In genomic region chr6:30206799-30207618, GRCh38 we compare ENCODE assay signal across 11 cellular contexts. TPM values are rescaled to one million over a fixed set of nuclear protein-coding genes. Genes with fewer than 3 reads are reported as not detected.
A peak's percentile ranks its signal among the peaks of the same experiment; 100 is the strongest.
DNase-seq lines count a peak whose midpoint lies in the region; ATAC-seq, FAIRE-seq and TF ChIP-seq lines count a peak whose summit lies in the region.
"Had no signal": no experiment of that assay in that cellular context is flagged by ENCODE, and none has a peak within 500 bp of the region (broad histone marks: within the 10 kb centered on the region; RNA-seq: fewer than 3 reads in every experiment).

No MANE protein-coding gene starts in this region.

- H3K27ac ChIP-seq in H9 (ENCODE audit: insufficient read length, low read depth, low read length) (no peak overlapping the region), K562 (ENCODE audit: extremely low read depth, low read depth, low read length) (no peak overlapping the region), hepatocyte (peak overlapping the region; percentile 78)
- H3K27ac ChIP-seq: SK-N-MC had no signal

- no peak for TF ChIP-seq EP300 in K562 (IDR thresholded peaks at IDR 0.05; ENCODE audit: low read length)

- no peaks in the 10 kb centered on the region for H3K9me3 Mint-ChIP-seq in H9

- ATAC-seq in K562 (no peak), sciatic nerve (peak; percentile 93), GM18873 (IDR thresholded peaks at IDR 0.05; ENCODE audit: low FRiP score, unreplicated experiment) (no peak), HG03045 (IDR thresholded peaks at IDR 0.05; ENCODE audit: unreplicated experiment) (no peak)

- H2BK12ac ChIP-seq in H9 (ENCODE audit: insufficient read length, low read depth, low read length): no peak overlapping the region

- H4K91ac ChIP-seq in H9 (ENCODE audit: insufficient read length, low read depth, low read length): no peak overlapping the region

- H3K27me3 ChIP-seq in H9 (ENCODE audit: insufficient read depth, low read length) (no peaks in the 10 kb centered on the region), K562 (ENCODE audit: control insufficient read depth in 2 of 2, insufficient read depth in 2 of 2, low read length in 2 of 2) (peaks cover 12 to 28% of the 10 kb centered on the region in 2 experiments; a peak in 4 of 5 replicates), hepatocyte (no peaks in the 10 kb centered on the region)

- H3T11ph ChIP-seq in H9 (ENCODE audit: low read length): no peak overlapping the region

- H3K36me3 ChIP-seq in K562 (ENCODE audit: control insufficient read depth, insufficient read depth, low read length): no peaks in the 10 kb centered on the region
- no peaks in the 10 kb centered on the region for H3K36me3 ChIP-seq in hepatocyte (replicated peaks; ENCODE audit: insufficient read depth, low read depth)

- FAIRE-seq in K562 (lab: Jason Lieb, UNC): no peak

- H3K23me2 ChIP-seq in H9 (ENCODE audit: insufficient read length, low read depth, low read length, poor library complexity, severe bottlenecking): no peaks in the 10 kb centered on the region

- no peak overlapping the region for H3K56ac ChIP-seq in H9 (ENCODE audit: insufficient read length, low read depth, low read length)

- H3K27me3 Mint-ChIP-seq in H9 (ENCODE audit: low read depth): no peaks in the 10 kb centered on the region; the same call in 1 of the 2 replicates
- H3K27me3 Mint-ChIP-seq: progenitor cell of endocrine pancreas had no signal

- no peak overlapping the region for H4K5ac ChIP-seq in H9 (ENCODE audit: insufficient read length, low read depth, low read length)

- H3K4me1 ChIP-seq in H9 (ENCODE audit: insufficient read depth, low read length): peaks cover 18% of the 10 kb centered on the region; the same call in 1 of the 2 replicates
- H3K4me1 ChIP-seq in K562 (replicated peaks in 1 of 2; ENCODE audit: control insufficient read depth in 2 of 2, insufficient read depth in 2 of 2, low read length in 2 of 2): no peaks in the 10 kb centered on the region
- peaks cover 36% of the 10 kb centered on the region for H3K4me1 ChIP-seq in hepatocyte (ENCODE audit: insufficient read depth)

- no peak overlapping the region for H4K8ac ChIP-seq in H9 (replicated peaks; ENCODE audit: insufficient read length, low read depth, low read length)

- no peak overlapping the region for H2BK5ac ChIP-seq in H9 (ENCODE audit: insufficient read length, low read length)

- in situ Hi-C loops in K562 (cut with MboI): no loop called here

- no peaks in the 10 kb centered on the region for H3K9me3 ChIP-seq in H9 (ENCODE audit: control insufficient read depth, low read depth, low read length)
- H3K9me3 ChIP-seq in K562 (replicated peaks; ENCODE audit: control insufficient read depth, insufficient read depth, low read depth, low read length): no peaks in the 10 kb centered on the region
- no peaks in the 10 kb centered on the region for H3K9me3 ChIP-seq in hepatocyte (ENCODE audit: low read depth)

- no peak for TF ChIP-seq RAD21 in K562 (CRISPR knock-in tag; conservative IDR thresholded peaks at IDR 0.05 in 1 of 2, IDR thresholded peaks at IDR 0.05 in 1 of 2)

- H3K18ac ChIP-seq in H9 (ENCODE audit: insufficient read length, low read depth, low read length): no peak overlapping the region

- DNase-seq in H9 (peak; percentile 63), K562 (ENCODE audit: extremely low read depth in 1 of 4, low spot score in 3 of 4) (no peak), hepatocyte (ENCODE audit: low spot score) (peak; percentile 54), sciatic nerve (ENCODE audit: low spot score) (no peak), cerebellar nuclear complex (lab: John Stamatoyannopoulos, UW) (no peak)
- no peak for DNase-seq in effector CD8-positive, alpha-beta T cell (lab: John Stamatoyannopoulos, UW)

- TF ChIP-seq POLR2A in K562 (conservative IDR thresholded peaks at IDR 0.05): no peak

- H3K27ac Mint-ChIP-seq in H9: peak overlapping the region in 2 of 3 experiments; percentile 67 to 68; a peak in 3 of 7 replicates
- H3K27ac Mint-ChIP-seq: progenitor cell of endocrine pancreas had no signal

- H3K36me3 Mint-ChIP-seq in H9 (ENCODE audit: insufficient read depth in 1 of 3, low read depth in 3 of 3): peaks cover 0 to 9% (median 4%) of the 10 kb centered on the region in 3 experiments; a peak in 4 of 7 replicates

- H3K79me1 ChIP-seq in H9 (ENCODE audit: insufficient read depth, low read depth, low read length, poor library complexity, severe bottlenecking): peaks cover 10% of the 10 kb centered on the region

- H3K4me2 ChIP-seq in H9 (ENCODE audit: insufficient read depth, insufficient read length, low read length): no peak overlapping the region
- H3K4me2 ChIP-seq in K562 (ENCODE audit: insufficient read depth, low read length): no peak overlapping the region
- peak overlapping the region; percentile 65 for H3K4me2 ChIP-seq in hepatocyte

- POLR2A ChIA-PET in K562 (lab: Yijun Ruan, JAX): interaction anchor here (0.5 to 0.7 kb wide), 3 partner anchors 57 to 348 kb away, joined by 3 read pairs; no protein-coding TSS in a partner anchor

- H3K9me2 ChIP-seq in hepatocyte (replicated peaks; ENCODE audit: insufficient read depth): no peaks in the 10 kb centered on the region

- intact Hi-C loops in K562 (cut with micrococcal nuclease) (no loop called here), sciatic nerve (cut with DNase I) (no loop called here)

- no peak overlapping the region for H2BK120ac ChIP-seq in H9 (ENCODE audit: low read depth, low read length, poor library complexity, severe bottlenecking)

- H2BK20ac ChIP-seq in H9 (ENCODE audit: low read depth, low read length, poor library complexity, severe bottlenecking): no peak overlapping the region

- no peak overlapping the region for H3K14ac ChIP-seq in H9 (ENCODE audit: insufficient read depth, low read length)

- H3K23ac ChIP-seq in H9 (ENCODE audit: insufficient read length, low read depth, low read length): no peak overlapping the region

- WGBS in H9 (ENCODE audit: extremely low coverage, insufficient read length, low lambda C conversion rate): no CpG with 5 or more reads among the region's 11 CpGs
- WGBS in K562 (ENCODE audit: insufficient coverage, low coverage, missing lambda C conversion rate): 24% methylated on average over 11 of the region's 11 CpGs
- 32% methylated on average over 11 of the region's 11 CpGs for whole genome bisulfite sequencing in hepatocyte (ENCODE audit: low lambda C conversion rate, missing lambda C conversion rate)

- H3K4me3 ChIP-seq in K562: no peak overlapping the region
- H3K4me3 ChIP-seq in hepatocyte: no peak overlapping the region
- H3K4me3 ChIP-seq: SK-N-MC had no signal

- no peak for TF ChIP-seq CTCF in H9 (conservative IDR thresholded peaks at IDR 0.05)
- no peak for TF ChIP-seq CTCF in K562 (IDR thresholded peaks at IDR 0.05 in 2 of 3, conservative IDR thresholded peaks at IDR 0.05 in 1 of 3; ENCODE audit: insufficient read depth in 2 of 3, low read depth in 1 of 3, low read length in 3 of 3)
- TF ChIP-seq CTCF in hepatocyte (IDR thresholded peaks at IDR 0.05; ENCODE audit: poor library complexity): no peak

- 0 out of 5 replicates have a peak overlapping the region, but pooled peaks of 1 of the 2 experiments have one; percentile 13 for H3K4me3 Mint-ChIP-seq in H9

- peaks cover 45 to 58% of the 10 kb centered on the region in 2 experiments for H3K4me1 Mint-ChIP-seq in H9

- no peak overlapping the region for H2AK5ac ChIP-seq in H9 (ENCODE audit: insufficient read length, low read length)

- CTCF ChIA-PET in K562 (lab: Yijun Ruan, JAX; ENCODE audit: low intra/inter-chr PET ratio): no interaction called here

- H2BK15ac ChIP-seq in H9 (ENCODE audit: low read depth, low read length): no peak overlapping the region

- no TSS peak for BruUV-seq in K562 (replicated peaks; lab: Mats Ljungman, UMichigan)

- no peaks in the 10 kb centered on the region for H3K9me1 ChIP-seq in K562 (ENCODE audit: control insufficient read depth, insufficient read depth, low read length)

- no peak overlapping the region for H3K4ac ChIP-seq in H9 (ENCODE audit: low read depth, low read length)

- H4K20me1 ChIP-seq in H9 (ENCODE audit: control insufficient read depth, insufficient read depth, insufficient read length) (no peaks in the 10 kb centered on the region), K562 (replicated peaks; ENCODE audit: control insufficient read depth, insufficient read depth, low read length) (no peaks in the 10 kb centered on the region), hepatocyte (ENCODE audit: insufficient read depth, poor library complexity, severe bottlenecking) (peaks cover 67% of the 10 kb centered on the region)

- H2AFZ ChIP-seq in H9 (ENCODE audit: low read length): no peak overlapping the region
- no peak overlapping the region for H2AFZ ChIP-seq in K562 (ENCODE audit: low read depth, low read length)
- H2AFZ ChIP-seq in hepatocyte: no peak overlapping the region

- H3K9ac ChIP-seq in H9 (ENCODE audit: extremely low read depth, insufficient read length, low read length): no peak overlapping the region
- peak overlapping the region in 1 of 2 experiments; percentile 17; a peak in 1 of 4 replicates for H3K9ac ChIP-seq in K562 (ENCODE audit: insufficient read depth in 1 of 2, low read depth in 2 of 2, low read length in 2 of 2)

- H3K79me2 ChIP-seq in H9 (ENCODE audit: insufficient read depth, low read length) (peaks cover 7% of the 10 kb centered on the region; the same call in 1 of the 2 replicates), K562 (ENCODE audit: control insufficient read depth, insufficient read depth, low read length) (no peaks in the 10 kb centered on the region), hepatocyte (peaks cover 90% of the 10 kb centered on the region)

RNA-seq across cellular contexts. Expression of gene TRIM26, which starts 6.2 kb away (rescaled TPM):
- 33.9 and 35.8 TPM in 2 replicates for total RNA-seq in H9 (2021)
- 2.1 and 2.6 TPM in 2 replicates for total RNA-seq in K562 (2011; cell fraction: chromatin; rRNA removed; ENCODE audit: low replicate concordance)
- total RNA-seq in K562 (2011; cell fraction: nucleolus; rRNA removed): 1.1 and 1.2 TPM in 2 replicates
- 2.0 and 3.1 TPM in 2 replicates for total RNA-seq in K562 (2011; cell fraction: nucleoplasm; rRNA removed)
- 2.8 and 5.3 TPM in 2 replicates for total RNA-seq in K562 (2014; rRNA removed)
- 2.2 TPM in 2 replicates for total RNA-seq in K562 (2014; rRNA removed; fragmentation: Illumina TruSeq; extraction: Trizol)
- total RNA-seq in K562 (2015; rRNA removed; fragmentation: Illumina TruSeq; extraction: Trizol): 3.7 and 4.3 TPM in 2 replicates
- total RNA-seq in K562 (2021): 5.0 and 5.3 TPM in 2 replicates
- 1.4 and 2.0 TPM in 2 replicates for polyA plus RNA-seq in K562 (2011; rRNA removed)
- 1.1 and 1.2 TPM in 2 replicates for polyA plus RNA-seq in K562 (2011; cell fraction: cytosol; rRNA removed)
- 1.9 and 2.2 TPM in 2 replicates for polyA plus RNA-seq in K562 (2011; cell fraction: nucleus; rRNA removed)
- 3.4 and 3.5 TPM in 2 replicates for polyA plus RNA-seq in K562 (2012)
- 5.0 and 5.1 TPM in 2 replicates for polyA plus RNA-seq in K562 (2014; fragmentation: Illumina TruSeq; extraction: Trizol)
- 1 to 10 TPM in 1 of 2 experiments, under 1 TPM in 1; 0.80 to 1.1 TPM for polyA plus RNA-seq in K562 (2014; fragmentation: Nextera tagmentation; extraction: Ambion mirVana)
- 2.6 and 3.7 TPM in 2 replicates for polyA plus RNA-seq in K562 (2014; rRNA removed)
- polyA minus RNA-seq in K562 (2011; rRNA and poly(A)+ RNA removed): 1.2 and 1.3 TPM in 2 replicates
- 1.4 and 1.6 TPM in 2 replicates for polyA minus RNA-seq in K562 (2011; cell fraction: cytosol; rRNA and poly(A)+ RNA removed)
- 0.67 and 0.94 TPM in 2 replicates for polyA minus RNA-seq in K562 (2011; cell fraction: nucleus; rRNA and poly(A)+ RNA removed)
- total RNA-seq in hepatocyte: 37.2 and 42.3 TPM in 2 replicates
- polyA plus RNA-seq in hepatocyte: 27.2 and 29.3 TPM in 2 replicates
- total RNA-seq in sciatic nerve: 42.6 TPM

RNA-seq across cellular contexts. Expression of gene TRIM15, which starts 43.7 kb away (rescaled TPM):
- total RNA-seq in H9 (2021) (0.20 TPM in 1 of 2 replicates, not detected in the other), K562 (2014; rRNA removed) (2.3 and 2.6 TPM in 2 replicates), K562 (2014; rRNA removed; fragmentation: Illumina TruSeq; extraction: Trizol) (0.80 and 0.91 TPM in 2 replicates), K562 (2015; rRNA removed; fragmentation: Illumina TruSeq; extraction: Trizol) (0.34 and 0.83 TPM in 2 replicates), K562 (2021) (1.2 TPM in 2 replicates), hepatocyte (2.6 and 3.6 TPM in 2 replicates), sciatic nerve (not detected)
- total RNA-seq in K562 (2011; cell fraction: chromatin; rRNA removed; ENCODE audit: low replicate concordance): 0.30 TPM in 1 of 2 replicates, not detected in the other
- total RNA-seq in K562 (2011; cell fraction: nucleolus; rRNA removed): not detected in 2 replicates
- not detected in 2 replicates for total RNA-seq in K562 (2011; cell fraction: nucleoplasm; rRNA removed)
- polyA plus RNA-seq in K562 (2011; rRNA removed) (0.21 and 0.65 TPM in 2 replicates), K562 (2014; fragmentation: Illumina TruSeq; extraction: Trizol) (0.70 and 1.2 TPM in 2 replicates), K562 (2014; fragmentation: Nextera tagmentation; extraction: Ambion mirVana) (under 1 TPM; 0.06 to 0.15 TPM), K562 (2014; rRNA removed) (2.2 and 2.9 TPM in 2 replicates), hepatocyte (1.2 and 1.5 TPM in 2 replicates)
- 0.09 and 0.13 TPM in 2 replicates for polyA plus RNA-seq in K562 (2011; cell fraction: cytosol; rRNA removed)
- 0.98 and 1.8 TPM in 2 replicates for polyA plus RNA-seq in K562 (2011; cell fraction: nucleus; rRNA removed)
- 0.99 and 1.2 TPM in 2 replicates for polyA plus RNA-seq in K562 (2012)
- polyA minus RNA-seq in K562 (2011; rRNA and poly(A)+ RNA removed): 0.14 and 0.42 TPM in 2 replicates
- polyA minus RNA-seq in K562 (2011; cell fraction: cytosol; rRNA and poly(A)+ RNA removed): 1.6 TPM in 1 of 2 replicates, not detected in the other
- polyA minus RNA-seq in K562 (2011; cell fraction: nucleus; rRNA and poly(A)+ RNA removed): 0.54 and 0.89 TPM in 2 replicates
- total RNA-seq: progenitor cell of endocrine pancreas, ureter had no signal

RNA-seq across cellular contexts. Expression of gene TRIM10, which starts 46.0 kb away (rescaled TPM):
- total RNA-seq in H9 (2021) (0.07 and 0.09 TPM in 2 replicates), K562 (2014; rRNA removed) (0.36 and 0.61 TPM in 2 replicates), K562 (2014; rRNA removed; fragmentation: Illumina TruSeq; extraction: Trizol) (0.65 and 0.73 TPM in 2 replicates), K562 (2015; rRNA removed; fragmentation: Illumina TruSeq; extraction: Trizol) (0.36 and 0.38 TPM in 2 replicates), K562 (2021) (0.58 and 0.86 TPM in 2 replicates), hepatocyte (0.12 and 0.27 TPM in 2 replicates), sciatic nerve (0.62 TPM)
- total RNA-seq in K562 (2011; cell fraction: chromatin; rRNA removed; ENCODE audit: low replicate concordance): 0.07 TPM in 1 of 2 replicates, not detected in the other
- not detected in 2 replicates for total RNA-seq in K562 (2011; cell fraction: nucleolus; rRNA removed)
- 0.15 TPM in 1 of 2 replicates, not detected in the other for total RNA-seq in K562 (2011; cell fraction: nucleoplasm; rRNA removed)
- polyA plus RNA-seq in K562 (2011; rRNA removed) (0.26 and 0.31 TPM in 2 replicates), K562 (2014; fragmentation: Illumina TruSeq; extraction: Trizol) (0.74 and 0.83 TPM in 2 replicates), K562 (2014; fragmentation: Nextera tagmentation; extraction: Ambion mirVana) (under 1 TPM; 0.15 to 0.36 TPM), K562 (2014; rRNA removed) (0.90 and 1.00 TPM in 2 replicates), hepatocyte (0.16 and 1.1 TPM in 2 replicates)
- 0.09 and 0.19 TPM in 2 replicates for polyA plus RNA-seq in K562 (2011; cell fraction: cytosol; rRNA removed)
- 0.40 and 0.62 TPM in 2 replicates for polyA plus RNA-seq in K562 (2011; cell fraction: nucleus; rRNA removed)
- 0.55 and 0.68 TPM in 2 replicates for polyA plus RNA-seq in K562 (2012)
- 0.09 and 0.14 TPM in 2 replicates for polyA minus RNA-seq in K562 (2011; rRNA and poly(A)+ RNA removed)
- polyA minus RNA-seq in K562 (2011; cell fraction: cytosol; rRNA and poly(A)+ RNA removed): not detected in 2 replicates
- polyA minus RNA-seq in K562 (2011; cell fraction: nucleus; rRNA and poly(A)+ RNA removed): 0.11 TPM in 1 of 2 replicates, not detected in the other
- total RNA-seq: progenitor cell of endocrine pancreas, ureter had no signal

Comparison
In these comparisons a context has a peak if more than half of its experiments do, and no peak if none do; other contexts are left out.
1. DNase-seq: peak in H9 (single experiment) and hepatocyte (single experiment); none in K562 (0 of 4), sciatic nerve (single experiment), effector CD8-positive, alpha-beta T cell (single experiment) and cerebellar nuclear complex (0 of 2).